ENCODE assay signal across 15 cellular contexts in the genomic region with DNA sequence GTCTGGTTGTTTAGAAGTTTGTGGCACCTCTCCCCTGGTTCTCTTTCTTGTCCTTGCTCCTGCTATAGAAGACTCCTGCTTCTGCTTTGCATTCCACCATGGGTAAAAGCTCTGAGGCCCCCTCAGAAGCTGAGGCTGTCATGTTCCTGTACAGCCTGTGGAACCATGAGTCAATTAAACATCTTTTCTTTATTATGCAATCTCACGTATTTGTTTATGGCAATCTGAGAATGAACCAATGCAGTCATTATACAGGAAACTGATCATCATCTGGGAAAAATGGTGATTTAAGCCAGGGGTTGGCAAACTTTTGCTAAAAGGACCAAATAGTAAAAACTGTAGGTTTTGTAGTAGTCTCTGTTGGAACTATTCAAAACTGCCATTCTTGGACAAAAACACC.
DNase-seq lines count a peak whose midpoint lies in the region; ATAC-seq and TF ChIP-seq lines count a peak whose summit lies in the region.
"Had no signal": no experiment of that assay in that cellular context is flagged by ENCODE, and none has a peak within 500 bp of the region (broad histone marks: within the 10 kb centered on the region; RNA-seq: fewer than 3 reads in every experiment).

No MANE protein-coding gene starts in this region.

- DNase-seq in AG08395 (ENCODE audit: low spot score) (peak; percentile 14), GM04504 (ENCODE audit: low read depth) (peak; percentile 27), adipocyte (ENCODE audit: low read depth) (peak; percentile 46), fibroblast of pulmonary artery (ENCODE audit: low read depth) (peak; percentile 49), COLO829 (ENCODE audit: low spot score) (no peak), DMS114 treated with DMSO at 0.1 percent for 48 hours (lab: John Stamatoyannopoulos, UW; ENCODE audit: unreplicated experiment) (no peak)
- DNase-seq: 8988T; CD4-positive, alpha-beta T cell; DND-41; NCI-H2029; NCI-H510A treated with DMSO at 0.1 percent for 48 hours; SHP77 treated with DMSO at 0.1 percent for 48 hours had no signal

- no peak for TF ChIP-seq CTCF in fibroblast of pulmonary artery (IDR thresholded peaks at IDR 0.05; ENCODE audit: low read length, missing control alignments)

- no peak for ATAC-seq in GM19328 (IDR thresholded peaks at IDR 0.05; ENCODE audit: unreplicated experiment)
- ATAC-seq in HG02798 (IDR thresholded peaks at IDR 0.05; ENCODE audit: poor library complexity, unreplicated experiment) = no peak
- ATAC-seq: HCT116 had no signal

- no peaks in the 10 kb centered on the region for H3K36me3 ChIP-seq in adipocyte (ENCODE audit: control insufficient read depth, insufficient read depth, low read length, severe bottlenecking)

- H3K4me1 ChIP-seq in adipocyte (ENCODE audit: control insufficient read depth, insufficient read depth, low read length) = peaks cover 28% of the 10 kb centered on the region

- H3K27me3 ChIP-seq in adipocyte (replicated peaks; ENCODE audit: control insufficient read depth, insufficient read depth, low read length) = no peaks in the 10 kb centered on the region

- H3K9me3 ChIP-seq in adipocyte (ENCODE audit: control insufficient read depth, low read length) = no peaks in the 10 kb centered on the region

- no peak overlapping the region for H3K9ac ChIP-seq in adipocyte (ENCODE audit: low read length)

- H3K4me3 ChIP-seq in adipocyte (ENCODE audit: low read length) (no peak overlapping the region), fibroblast of pulmonary artery (replicated peaks; ENCODE audit: low read depth, low read length) (no peak overlapping the region)

Comparison
In these comparisons a context has a peak if more than half of its experiments do, and no peak if none do; other contexts are left out.
1. DNase-seq: peak in AG08395 (single experiment), GM04504 (single experiment), adipocyte (single experiment) and fibroblast of pulmonary artery (single experiment); none in COLO829 (single experiment) and DMS114 treated with DMSO at 0.1 percent for 48 hours (single experiment).